In genomic region chr3:42612928-42613327, GRCh38 we compare ENCODE assay signal across 10 cellular contexts. TPM values are rescaled to one million over a fixed set of nuclear protein-coding genes. Genes with fewer than 3 reads are reported as not detected.
A peak's percentile ranks its signal among the peaks of the same experiment; 100 is the strongest.
DNase-seq lines count a peak whose midpoint lies in the region; ATAC-seq and TF ChIP-seq lines count a peak whose summit lies in the region.
"Had no signal": no experiment of that assay in that cellular context is flagged by ENCODE, and none has a peak within 500 bp of the region (broad histone marks: within the 10 kb centered on the region; RNA-seq: fewer than 3 reads in every experiment).

No MANE protein-coding gene starts in this region.

- DNase-seq in CD4-positive, CD25-positive, alpha-beta regulatory T cell: no peak
- DNase-seq in esophagus muscularis mucosa (ENCODE audit: extremely low spot score) (no peak), NCI-H2227 treated with DMSO at 0.1 percent for 48 hours (lab: John Stamatoyannopoulos, UW) (no peak), HUDEP-2 (lab: John Stamatoyannopoulos, UW; ENCODE audit: unreplicated experiment in 76 of 76) (no peak), SK-N-DZ (ENCODE audit: low spot score) (no peak), suprapubic skin (ENCODE audit: low spot score in 2 of 2) (no peak)
- DNase-seq: NCI-H1930; stimulated activated naive CD4-positive, alpha-beta T cell had no signal

- peak overlapping the region in 2 of 3 donors; percentile 53 to 58 for H3K27ac Mint-ChIP-seq in CD4-positive, CD25-positive, alpha-beta regulatory T cell

- TF ChIP-seq CTCF in esophagus muscularis mucosa (IDR thresholded peaks at IDR 0.05): no peak
- no peak for TF ChIP-seq CTCF in suprapubic skin (IDR thresholded peaks at IDR 0.05)

- H3K4me1 ChIP-seq in CD4-positive, CD25-positive, alpha-beta regulatory T cell (ENCODE audit: control insufficient read depth, insufficient read depth, low read length, poor library complexity, severe bottlenecking): peaks cover 27% of the 10 kb centered on the region
- H3K4me1 ChIP-seq in esophagus muscularis mucosa (peaks cover 52 to 88% (median 70%) of the 10 kb centered on the region in 4 donors), suprapubic skin (peaks cover 38% of the 10 kb centered on the region)

- H3K9me3 Mint-ChIP-seq in CD4-positive, CD25-positive, alpha-beta regulatory T cell: no peaks in the 10 kb centered on the region

- peaks cover 19% of the 10 kb centered on the region for H3K36me3 Mint-ChIP-seq in CD4-positive, CD25-positive, alpha-beta regulatory T cell

- H3K27me3 ChIP-seq in CD4-positive, CD25-positive, alpha-beta regulatory T cell (ENCODE audit: control insufficient read depth, insufficient read depth, low read length): no peaks in the 10 kb centered on the region
- H3K27me3 ChIP-seq in esophagus muscularis mucosa: no peaks in the 10 kb centered on the region
- H3K27me3 ChIP-seq in suprapubic skin: no peaks in the 10 kb centered on the region

- TF ChIP-seq POLR2A in esophagus muscularis mucosa (IDR thresholded peaks at IDR 0.05; ENCODE audit: low read depth) (no peak), suprapubic skin (IDR thresholded peaks at IDR 0.05) (no peak)

- intact Hi-C loops in esophagus muscularis mucosa (cut with DNase I): no loop called here

- H3K36me3 ChIP-seq in CD4-positive, CD25-positive, alpha-beta regulatory T cell (ENCODE audit: control insufficient read depth, insufficient read depth, low read length): peaks cover 15% of the 10 kb centered on the region
- peaks cover 0 to 10% (median 3%) of the 10 kb centered on the region in 4 donors for H3K36me3 ChIP-seq in esophagus muscularis mucosa
- H3K36me3 ChIP-seq in suprapubic skin: no peaks in the 10 kb centered on the region

- no peaks in the 10 kb centered on the region for H3K27me3 Mint-ChIP-seq in CD4-positive, CD25-positive, alpha-beta regulatory T cell

- peaks cover 48 to 77% (median 66%) of the 10 kb centered on the region in 4 donors for H3K4me1 Mint-ChIP-seq in CD4-positive, CD25-positive, alpha-beta regulatory T cell

- peak overlapping the region in 1 of 4 donors; percentile 3 for H3K4me3 Mint-ChIP-seq in CD4-positive, CD25-positive, alpha-beta regulatory T cell

- H3K9me3 ChIP-seq in CD4-positive, CD25-positive, alpha-beta regulatory T cell (ENCODE audit: control insufficient read depth in 2 of 2, low read length in 2 of 2): no peaks in the 10 kb centered on the region
- no peaks in the 10 kb centered on the region for H3K9me3 ChIP-seq in esophagus muscularis mucosa
- no peaks in the 10 kb centered on the region for H3K9me3 ChIP-seq in suprapubic skin

- TF ChIP-seq EP300 in esophagus muscularis mucosa (IDR thresholded peaks at IDR 0.05) (no peak), suprapubic skin (IDR thresholded peaks at IDR 0.05) (no peak)

- no peak overlapping the region for H3K4me3 ChIP-seq in CD4-positive, CD25-positive, alpha-beta regulatory T cell (ENCODE audit: low read depth, low read length)
- H3K4me3 ChIP-seq in esophagus muscularis mucosa (no peak overlapping the region), suprapubic skin (no peak overlapping the region)

- peak overlapping the region; percentile 86 for H3K27ac ChIP-seq in CD4-positive, CD25-positive, alpha-beta regulatory T cell (ENCODE audit: insufficient read depth, low read length, poor library complexity, severe bottlenecking)
- H3K27ac ChIP-seq in esophagus muscularis mucosa (replicated peaks in 1 of 4): peak overlapping the region in 3 of 4 donors; percentile 11 to 33 (median 25)
- H3K27ac ChIP-seq in suprapubic skin: no peak overlapping the region

- no peak for ATAC-seq in CD4-positive, CD25-positive, alpha-beta regulatory T cell (ENCODE audit: low read depth in 2 of 2)
- ATAC-seq in GM19043 (IDR thresholded peaks at IDR 0.05; ENCODE audit: low read depth, unreplicated experiment): peak; percentile 87
- ATAC-seq in HG03135 (IDR thresholded peaks at IDR 0.05; ENCODE audit: unreplicated experiment): peak; percentile 72

- 87% methylated on average over 3 of the region's 3 CpGs for WGBS in esophagus muscularis mucosa
- 96% methylated on average over 3 of the region's 3 CpGs for WGBS in suprapubic skin

RNA-seq across cellular contexts. Expression of gene NKTR, which starts 12.4 kb away (rescaled TPM):
- total RNA-seq in CD4-positive, CD25-positive, alpha-beta regulatory T cell: 291 TPM
- polyA plus RNA-seq in CD4-positive, CD25-positive, alpha-beta regulatory T cell: 10 to 100 TPM in 3 of 4 donors, 1 to 10 TPM in 1; 9.7 to 17.1 (median 10.9) TPM
- 10 to 100 TPM; 24.7 to 73.1 (median 36.0) TPM for total RNA-seq in esophagus muscularis mucosa
- polyA plus RNA-seq in SK-N-DZ (2014; cell fraction: cytosol; rRNA removed): 18.0 and 31.5 TPM in 2 replicates
- polyA plus RNA-seq in SK-N-DZ (2014; cell fraction: nucleus; rRNA removed): 131 and 159 TPM in 2 replicates
- 100 to 1,000 TPM in 1 of 4 donors, 10 to 100 TPM in 3; 47.7 to 328 (median 66.8) TPM for total RNA-seq in suprapubic skin

RNA-seq across cellular contexts. Expression of gene SS18L2, which starts 22.3 kb away (rescaled TPM):
- 52.7 TPM for total RNA-seq in CD4-positive, CD25-positive, alpha-beta regulatory T cell
- polyA plus RNA-seq in CD4-positive, CD25-positive, alpha-beta regulatory T cell: 100 to 1,000 TPM; 129 to 153 (median 142) TPM
- total RNA-seq in esophagus muscularis mucosa: 10 to 100 TPM; 11.1 to 15.6 (median 13.6) TPM
- polyA plus RNA-seq in SK-N-DZ (2014; cell fraction: cytosol; rRNA removed): 38.6 and 38.8 TPM in 2 replicates
- 25.7 and 37.1 TPM in 2 replicates for polyA plus RNA-seq in SK-N-DZ (2014; cell fraction: nucleus; rRNA removed)
- 10 to 100 TPM; 15.8 to 30.9 (median 23.9) TPM for total RNA-seq in suprapubic skin

RNA-seq across cellular contexts. Expression of gene SEC22C, which starts 31.2 kb away (rescaled TPM):
- 72.0 TPM for total RNA-seq in CD4-positive, CD25-positive, alpha-beta regulatory T cell
- 10 to 100 TPM; 40.9 to 53.9 (median 51.4) TPM for polyA plus RNA-seq in CD4-positive, CD25-positive, alpha-beta regulatory T cell
- total RNA-seq in esophagus muscularis mucosa: 10 to 100 TPM; 52.7 to 62.7 (median 57.9) TPM
- polyA plus RNA-seq in SK-N-DZ (2014; cell fraction: cytosol; rRNA removed): 41.0 and 48.4 TPM in 2 replicates
- 26.8 and 32.7 TPM in 2 replicates for polyA plus RNA-seq in SK-N-DZ (2014; cell fraction: nucleus; rRNA removed)
- total RNA-seq in suprapubic skin: 10 to 100 TPM; 22.4 to 44.4 (median 28.5) TPM

RNA-seq across cellular contexts. Expression of gene ZBTB47, which starts 40.6 kb away (rescaled TPM):
- 0.49 TPM for total RNA-seq in CD4-positive, CD25-positive, alpha-beta regulatory T cell
- polyA plus RNA-seq in CD4-positive, CD25-positive, alpha-beta regulatory T cell: not detected
- 100 to 1,000 TPM in 2 of 4 donors, 10 to 100 TPM in 2; 75.4 to 137 (median 95.7) TPM for total RNA-seq in esophagus muscularis mucosa
- 3.1 and 4.7 TPM in 2 replicates for polyA plus RNA-seq in SK-N-DZ (2014; cell fraction: cytosol; rRNA removed)
- polyA plus RNA-seq in SK-N-DZ (2014; cell fraction: nucleus; rRNA removed): 5.1 and 5.3 TPM in 2 replicates
- total RNA-seq in suprapubic skin: 10 to 100 TPM; 17.9 to 36.1 (median 20.7) TPM

Comparison
In these comparisons a context has a peak if more than half of its experiments do, and no peak if none do; other contexts are left out.
1. ATAC-seq: peak in GM19043 (single experiment) and HG03135 (single experiment); none in CD4-positive, CD25-positive, alpha-beta regulatory T cell (0 of 2).